1 cellular context compared by ENCODE assay signal in the genomic region with DNA sequence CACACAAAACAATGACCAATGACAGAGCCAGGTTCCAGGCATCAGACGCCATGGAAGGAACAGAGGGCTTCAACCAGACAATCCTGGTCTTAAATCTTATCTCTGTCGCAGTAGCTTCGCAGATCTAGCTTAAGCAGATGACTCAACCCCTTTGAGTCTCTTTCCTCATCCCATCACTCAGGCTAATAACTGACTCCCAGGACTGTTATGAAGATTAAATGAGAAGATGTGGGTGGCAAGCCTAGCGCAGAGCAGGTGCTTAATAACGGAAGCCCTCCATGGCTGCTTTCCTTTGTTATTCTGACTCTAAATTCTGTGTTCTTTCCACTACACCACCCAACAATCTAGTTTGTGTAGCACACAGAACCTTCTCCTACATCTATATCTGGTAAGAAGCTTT.
TF ChIP-seq lines count a peak whose summit lies in the region.

No MANE protein-coding gene starts in this region.

TF ChIP-seq in K562, 482 proteins besides CTCF, POLR2A, EP300 and RAD21 (continued from another document):
- TF ChIP-seq, protein P1, sequence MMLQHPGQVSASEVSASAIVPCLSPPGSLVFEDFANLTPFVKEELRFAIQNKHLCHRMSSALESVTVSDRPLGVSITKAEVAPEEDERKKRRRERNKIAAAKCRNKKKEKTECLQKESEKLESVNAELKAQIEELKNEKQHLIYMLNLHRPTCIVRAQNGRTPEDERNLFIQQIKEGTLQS (IDR thresholded peaks at IDR 0.05): peak; percentile 39; the same call in 1 of the 2 replicates
- TF ChIP-seq, protein P1 (CRISPR knock-in tag; conservative IDR thresholded peaks at IDR 0.05): no peak
- TF ChIP-seq, protein P2, sequence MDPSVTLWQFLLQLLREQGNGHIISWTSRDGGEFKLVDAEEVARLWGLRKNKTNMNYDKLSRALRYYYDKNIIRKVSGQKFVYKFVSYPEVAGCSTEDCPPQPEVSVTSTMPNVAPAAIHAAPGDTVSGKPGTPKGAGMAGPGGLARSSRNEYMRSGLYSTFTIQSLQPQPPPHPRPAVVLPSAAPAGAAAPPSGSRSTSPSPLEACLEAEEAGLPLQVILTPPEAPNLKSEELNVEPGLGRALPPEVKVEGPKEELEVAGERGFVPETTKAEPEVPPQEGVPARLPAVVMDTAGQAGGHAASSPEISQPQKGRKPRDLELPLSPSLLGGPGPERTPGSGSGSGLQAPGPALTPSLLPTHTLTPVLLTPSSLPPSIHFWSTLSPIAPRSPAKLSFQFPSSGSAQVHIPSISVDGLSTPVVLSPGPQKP (CRISPR knock-in tag; IDR thresholded peaks at IDR 0.05): no peak
- TF ChIP-seq ZNF121 (CRISPR knock-in tag; conservative IDR thresholded peaks at IDR 0.05) (no peak), ZNF77 (CRISPR knock-in tag; IDR thresholded peaks at IDR 0.05) (no peak), MEIS2 (IDR thresholded peaks at IDR 0.05; ENCODE audit: partially characterized antibody) (peak; percentile 28), DACH1 (IDR thresholded peaks at IDR 0.05; ENCODE audit: partially characterized antibody) (no peak), ARHGAP35 (IDR thresholded peaks at IDR 0.05; ENCODE audit: partially characterized antibody) (no peak), ZNF324 (CRISPR knock-in tag; IDR thresholded peaks at IDR 0.05) (no peak), MTA3 (IDR thresholded peaks at IDR 0.05; ENCODE audit: borderline replicate concordance) (no peak), RFX7 (CRISPR knock-in tag; IDR thresholded peaks at IDR 0.05) (no peak), ARID1B (IDR thresholded peaks at IDR 0.05) (0 out of 2 replicates have a peak, but pooled peaks have one; percentile 18), STAT5A (IDR thresholded peaks at IDR 0.05; ENCODE audit: borderline replicate concordance, low read length) (no peak), HMGN3 (IDR thresholded peaks at IDR 0.05; ENCODE audit: borderline replicate concordance, extremely low read depth, insufficient read length, low read depth, low read length) (no peak), ZBTB8A (IDR thresholded peaks at IDR 0.05; ENCODE audit: partially characterized antibody) (no peak), ZNF41 (CRISPR knock-in tag; conservative IDR thresholded peaks at IDR 0.05) (no peak), TAF1 (IDR thresholded peaks at IDR 0.05; ENCODE audit: control insufficient read depth, extremely low read depth, insufficient read depth, low read length, severe bottlenecking) (no peak), ZC3H4 (CRISPR knock-in tag; IDR thresholded peaks at IDR 0.05; ENCODE audit: borderline replicate concordance) (no peak), ZNF197 (CRISPR knock-in tag; IDR thresholded peaks at IDR 0.05; ENCODE audit: low read depth) (no peak), MEF2A (IDR thresholded peaks at IDR 0.05; ENCODE audit: control insufficient read depth, low read depth, low read length) (no peak), TCF3 (CRISPR knock-in tag; IDR thresholded peaks at IDR 0.05) (peak; percentile 42; the same call in 1 of the 2 replicates), TFAM (CRISPR knock-in tag; conservative IDR thresholded peaks at IDR 0.05) (no peak), RB1 (IDR thresholded peaks at IDR 0.05; ENCODE audit: low read depth) (no peak), JUND (IDR thresholded peaks at IDR 0.05; ENCODE audit: borderline replicate concordance, low read depth, low read length) (peak; percentile 54; the same call in 1 of the 2 replicates), JUND (tag; IDR thresholded peaks at IDR 0.05; ENCODE audit: borderline replicate concordance, low read depth, low read length) (peak; percentile 53; the same call in 1 of the 3 replicates), TBL1XR1 (IDR thresholded peaks at IDR 0.05; ENCODE audit: low read length in 2 of 2) (no peak)
- TF ChIP-seq, protein P3, sequence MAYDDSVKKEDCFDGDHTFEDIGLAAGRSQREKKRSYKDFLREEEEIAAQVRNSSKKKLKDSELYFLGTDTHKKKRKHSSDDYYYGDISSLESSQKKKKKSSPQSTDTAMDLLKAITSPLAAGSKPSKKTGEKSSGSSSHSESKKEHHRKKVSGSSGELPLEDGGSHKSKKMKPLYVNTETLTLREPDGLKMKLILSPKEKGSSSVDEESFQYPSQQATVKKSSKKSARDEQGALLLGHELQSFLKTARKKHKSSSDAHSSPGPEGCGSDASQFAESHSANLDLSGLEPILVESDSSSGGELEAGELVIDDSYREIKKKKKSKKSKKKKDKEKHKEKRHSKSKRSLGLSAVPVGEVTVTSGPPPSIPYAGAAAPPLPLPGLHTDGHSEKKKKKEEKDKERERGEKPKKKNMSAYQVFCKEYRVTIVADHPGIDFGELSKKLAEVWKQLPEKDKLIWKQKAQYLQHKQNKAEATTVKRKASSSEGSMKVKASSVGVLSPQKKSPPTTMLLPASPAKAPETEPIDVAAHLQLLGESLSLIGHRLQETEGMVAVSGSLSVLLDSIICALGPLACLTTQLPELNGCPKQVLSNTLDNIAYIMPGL (CRISPR knock-in tag; IDR thresholded peaks at IDR 0.05): no peak
- TF ChIP-seq, protein P4, sequence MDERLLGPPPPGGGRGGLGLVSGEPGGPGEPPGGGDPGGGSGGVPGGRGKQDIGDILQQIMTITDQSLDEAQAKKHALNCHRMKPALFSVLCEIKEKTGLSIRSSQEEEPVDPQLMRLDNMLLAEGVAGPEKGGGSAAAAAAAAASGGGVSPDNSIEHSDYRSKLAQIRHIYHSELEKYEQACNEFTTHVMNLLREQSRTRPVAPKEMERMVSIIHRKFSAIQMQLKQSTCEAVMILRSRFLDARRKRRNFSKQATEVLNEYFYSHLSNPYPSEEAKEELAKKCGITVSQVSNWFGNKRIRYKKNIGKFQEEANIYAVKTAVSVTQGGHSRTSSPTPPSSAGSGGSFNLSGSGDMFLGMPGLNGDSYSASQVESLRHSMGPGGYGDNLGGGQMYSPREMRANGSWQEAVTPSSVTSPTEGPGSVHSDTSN (CRISPR knock-in tag; IDR thresholded peaks at IDR 0.05; ENCODE audit: low read depth): no peak
- TF ChIP-seq, protein P4 (tag; conservative IDR thresholded peaks at IDR 0.05; ENCODE audit: low read depth): 0 out of 2 replicates have a peak, but pooled peaks have one; percentile 13
- TF ChIP-seq, protein P5, sequence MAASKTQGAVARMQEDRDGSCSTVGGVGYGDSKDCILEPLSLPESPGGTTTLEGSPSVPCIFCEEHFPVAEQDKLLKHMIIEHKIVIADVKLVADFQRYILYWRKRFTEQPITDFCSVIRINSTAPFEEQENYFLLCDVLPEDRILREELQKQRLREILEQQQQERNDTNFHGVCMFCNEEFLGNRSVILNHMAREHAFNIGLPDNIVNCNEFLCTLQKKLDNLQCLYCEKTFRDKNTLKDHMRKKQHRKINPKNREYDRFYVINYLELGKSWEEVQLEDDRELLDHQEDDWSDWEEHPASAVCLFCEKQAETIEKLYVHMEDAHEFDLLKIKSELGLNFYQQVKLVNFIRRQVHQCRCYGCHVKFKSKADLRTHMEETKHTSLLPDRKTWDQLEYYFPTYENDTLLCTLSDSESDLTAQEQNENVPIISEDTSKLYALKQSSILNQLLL (CRISPR knock-in tag; IDR thresholded peaks at IDR 0.05; ENCODE audit: borderline replicate concordance): no peak
- TF ChIP-seq, protein P6, sequence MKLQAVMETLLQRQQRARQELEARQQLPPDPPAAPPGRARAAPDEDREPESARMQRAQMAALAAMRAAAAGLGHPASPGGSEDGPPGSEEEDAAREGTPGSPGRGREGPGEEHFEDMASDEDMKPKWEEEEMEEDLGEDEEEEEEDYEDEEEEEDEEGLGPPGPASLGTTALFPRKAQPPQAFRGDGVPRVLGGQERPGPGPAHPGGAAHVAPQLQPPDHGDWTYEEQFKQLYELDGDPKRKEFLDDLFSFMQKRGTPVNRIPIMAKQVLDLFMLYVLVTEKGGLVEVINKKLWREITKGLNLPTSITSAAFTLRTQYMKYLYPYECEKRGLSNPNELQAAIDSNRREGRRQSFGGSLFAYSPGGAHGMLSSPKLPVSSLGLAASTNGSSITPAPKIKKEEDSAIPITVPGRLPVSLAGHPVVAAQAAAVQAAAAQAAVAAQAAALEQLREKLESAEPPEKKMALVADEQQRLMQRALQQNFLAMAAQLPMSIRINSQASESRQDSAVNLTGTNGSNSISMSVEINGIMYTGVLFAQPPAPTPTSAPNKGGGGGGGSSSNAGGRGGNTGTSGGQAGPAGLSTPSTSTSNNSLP (IDR thresholded peaks at IDR 0.05; ENCODE audit: borderline replicate concordance, low read depth, low read length): no peak
- TF ChIP-seq, protein P7, sequence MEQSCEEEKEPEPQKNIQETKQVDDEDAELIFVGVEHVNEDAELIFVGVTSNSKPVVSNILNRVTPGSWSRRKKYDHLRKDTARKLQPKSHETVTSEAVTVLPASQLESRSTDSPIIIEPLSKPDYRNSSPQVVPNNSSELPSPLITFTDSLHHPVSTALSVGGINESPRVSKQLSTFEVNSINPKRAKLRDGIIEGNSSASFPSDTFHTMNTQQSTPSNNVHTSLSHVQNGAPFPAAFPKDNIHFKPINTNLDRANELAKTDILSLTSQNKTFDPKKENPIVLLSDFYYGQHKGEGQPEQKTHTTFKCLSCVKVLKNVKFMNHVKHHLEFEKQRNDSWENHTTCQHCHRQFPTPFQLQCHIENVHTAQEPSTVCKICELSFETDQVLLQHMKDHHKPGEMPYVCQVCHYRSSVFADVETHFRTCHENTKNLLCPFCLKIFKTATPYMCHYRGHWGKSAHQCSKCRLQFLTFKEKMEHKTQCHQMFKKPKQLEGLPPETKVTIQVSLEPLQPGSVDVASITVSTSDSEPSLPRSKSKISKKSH (CRISPR knock-in tag; IDR thresholded peaks at IDR 0.05): no peak
- TF ChIP-seq, protein P8, sequence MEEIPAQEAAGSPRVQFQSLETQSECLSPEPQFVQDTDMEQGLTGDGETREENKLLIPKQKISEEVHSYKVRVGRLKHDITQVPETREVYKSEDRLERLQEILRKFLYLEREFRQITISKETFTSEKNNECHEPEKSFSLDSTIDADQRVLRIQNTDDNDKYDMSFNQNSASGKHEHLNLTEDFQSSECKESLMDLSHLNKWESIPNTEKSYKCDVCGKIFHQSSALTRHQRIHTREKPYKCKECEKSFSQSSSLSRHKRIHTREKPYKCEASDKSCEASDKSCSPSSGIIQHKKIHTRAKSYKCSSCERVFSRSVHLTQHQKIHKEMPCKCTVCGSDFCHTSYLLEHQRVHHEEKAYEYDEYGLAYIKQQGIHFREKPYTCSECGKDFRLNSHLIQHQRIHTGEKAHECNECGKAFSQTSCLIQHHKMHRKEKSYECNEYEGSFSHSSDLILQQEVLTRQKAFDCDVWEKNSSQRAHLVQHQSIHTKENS (CRISPR knock-in tag; IDR thresholded peaks at IDR 0.05): no peak
- TF ChIP-seq, protein P9, sequence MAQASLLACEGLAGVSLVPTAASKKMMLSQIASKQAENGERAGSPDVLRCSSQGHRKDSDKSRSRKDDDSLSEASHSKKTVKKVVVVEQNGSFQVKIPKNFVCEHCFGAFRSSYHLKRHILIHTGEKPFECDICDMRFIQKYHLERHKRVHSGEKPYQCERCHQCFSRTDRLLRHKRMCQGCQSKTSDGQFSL (CRISPR knock-in tag; IDR thresholded peaks at IDR 0.05): no peak
- TF ChIP-seq, protein P9 (tag; IDR thresholded peaks at IDR 0.05): no peak
- TF ChIP-seq, protein P10, sequence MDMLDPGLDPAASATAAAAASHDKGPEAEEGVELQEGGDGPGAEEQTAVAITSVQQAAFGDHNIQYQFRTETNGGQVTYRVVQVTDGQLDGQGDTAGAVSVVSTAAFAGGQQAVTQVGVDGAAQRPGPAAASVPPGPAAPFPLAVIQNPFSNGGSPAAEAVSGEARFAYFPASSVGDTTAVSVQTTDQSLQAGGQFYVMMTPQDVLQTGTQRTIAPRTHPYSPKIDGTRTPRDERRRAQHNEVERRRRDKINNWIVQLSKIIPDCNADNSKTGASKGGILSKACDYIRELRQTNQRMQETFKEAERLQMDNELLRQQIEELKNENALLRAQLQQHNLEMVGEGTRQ (CRISPR knock-in tag; IDR thresholded peaks at IDR 0.05): no peak
